8 cellular contexts compared by ENCODE assay signal in genomic region chr4:184733654-184734524, GRCh38. TPM values are rescaled to one million over a fixed set of nuclear protein-coding genes. Genes with fewer than 3 reads are reported as not detected.
DNase-seq lines count a peak whose midpoint lies in the region; ATAC-seq and TF ChIP-seq lines count a peak whose summit lies in the region.

A gene with protein sequence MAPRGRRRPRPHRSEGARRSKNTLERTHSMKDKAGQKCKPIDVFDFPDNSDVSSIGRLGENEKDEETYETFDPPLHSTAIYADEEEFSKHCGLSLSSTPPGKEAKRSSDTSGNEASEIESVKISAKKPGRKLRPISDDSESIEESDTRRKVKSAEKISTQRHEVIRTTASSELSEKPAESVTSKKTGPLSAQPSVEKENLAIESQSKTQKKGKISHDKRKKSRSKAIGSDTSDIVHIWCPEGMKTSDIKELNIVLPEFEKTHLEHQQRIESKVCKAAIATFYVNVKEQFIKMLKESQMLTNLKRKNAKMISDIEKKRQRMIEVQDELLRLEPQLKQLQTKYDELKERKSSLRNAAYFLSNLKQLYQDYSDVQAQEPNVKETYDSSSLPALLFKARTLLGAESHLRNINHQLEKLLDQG (minus strand): TSS chr4:184734096. CDS start chr4:184734062, 34 bp downstream.

- H3K27ac ChIP-seq in esophagus (ENCODE audit: low read depth in 2 of 2, low read length in 1 of 2): peak within 1 kb of the TSS; percentile 86 to 93

- H3K27me3 Mint-ChIP-seq in activated T-cell treated with anti-CD3 and anti-CD28 coated beads, Interleukin-2, amount 50 U/mL, for 24 hours: no peaks in the 10 kb centered on the region

- peak; percentile 95 for DNase-seq in DMS153 treated with DMSO at 0.1 percent for 48 hours (lab: John Stamatoyannopoulos, UW; ENCODE audit: unreplicated experiment)
- peak; percentile 100 for DNase-seq in KBM-7
- DNase-seq in activated T-cell treated with anti-CD3 and anti-CD28 coated beads, Interleukin-2, amount 50 U/mL, for 24 hours: peak; percentile 97
- DNase-seq in stimulated activated CD8-positive, alpha-beta memory T cell treated with anti-CD3 and anti-CD28 coated beads, Interleukin-7, amount 100 ng/mL, for 1 hour (ENCODE audit: low read depth in 2 of 2): peak; percentile 89

- peak within 1 kb of the TSS; percentile 74 for H3K9ac ChIP-seq in mucosa of stomach (ENCODE audit: low read length)

- H3K4me1 ChIP-seq in esophagus (ENCODE audit: control insufficient read depth in 2 of 2, insufficient read depth in 2 of 2, low read length in 1 of 2): peaks cover 0 to 2% of the 10 kb centered on the region in 2 donors
- H3K4me1 ChIP-seq in mucosa of stomach (ENCODE audit: control insufficient read depth, insufficient read depth, low read length): peaks cover 10% of the 10 kb centered on the region

- peaks cover 43% of the 10 kb centered on the region for H3K36me3 Mint-ChIP-seq in activated T-cell treated with anti-CD3 and anti-CD28 coated beads, Interleukin-2, amount 50 U/mL, for 24 hours (ENCODE audit: low read depth)

- H3K9me3 Mint-ChIP-seq in activated T-cell treated with anti-CD3 and anti-CD28 coated beads, Interleukin-2, amount 50 U/mL, for 24 hours: no peaks in the 10 kb centered on the region

- 0 to 1% methylated on average over 69 of the region's 69 CpGs for WGBS in esophagus, 2 donors

- H3K36me3 ChIP-seq in esophagus (ENCODE audit: control insufficient read depth in 2 of 2, insufficient read depth in 2 of 2, low read length in 1 of 2) (no peaks in the 10 kb centered on the region), mucosa of stomach (ENCODE audit: control insufficient read depth, insufficient read depth, low read length) (no peaks in the 10 kb centered on the region)

- peak within 1 kb of the TSS; percentile 98 for H3K4me3 Mint-ChIP-seq in activated T-cell treated with anti-CD3 and anti-CD28 coated beads, Interleukin-2, amount 50 U/mL, for 24 hours

- ATAC-seq in GM21717 (IDR thresholded peaks at IDR 0.05; ENCODE audit: unreplicated experiment): peak; percentile 91

- peak within 1 kb of the TSS; percentile 95 for H3K27ac Mint-ChIP-seq in activated T-cell treated with anti-CD3 and anti-CD28 coated beads, Interleukin-2, amount 50 U/mL, for 24 hours

- in situ Hi-C loops in KBM-7 (cut with MboI; ENCODE audit: low pct_unique_long_range_greater_than_20kb, low sequenced_read_pairs): loop anchor here (25.0 kb wide), 1 partner anchor 378 kb away; no protein-coding TSS in a partner anchor

- H3K9me3 ChIP-seq in esophagus (ENCODE audit: control insufficient read depth in 2 of 2, insufficient read depth in 1 of 2, low read depth in 1 of 2, low read length in 1 of 2) (no peaks in the 10 kb centered on the region), mucosa of stomach (ENCODE audit: control insufficient read depth, low read length) (no peaks in the 10 kb centered on the region)

- no peaks in the 10 kb centered on the region for H3K27me3 ChIP-seq in esophagus (ENCODE audit: control insufficient read depth in 1 of 2, insufficient read depth in 2 of 2, low read length in 2 of 2)
- H3K27me3 ChIP-seq in mucosa of stomach (ENCODE audit: control insufficient read depth, insufficient read depth, low read length): no peaks in the 10 kb centered on the region

- peak within 1 kb of the TSS; percentile 83 to 87 for H3K4me3 ChIP-seq in esophagus (ENCODE audit: low read depth in 1 of 2, low read length in 2 of 2)
- peak within 1 kb of the TSS; percentile 80 for H3K4me3 ChIP-seq in mucosa of stomach (ENCODE audit: low read length)

- H3K4me1 Mint-ChIP-seq in activated T-cell treated with anti-CD3 and anti-CD28 coated beads, Interleukin-2, amount 50 U/mL, for 24 hours (ENCODE audit: low read depth): peaks cover 23% of the 10 kb centered on the region

TF ChIP-seq in PFSK-1, 5 proteins besides CTCF, POLR2A, EP300 and RAD21:
- TF ChIP-seq SIN3A (IDR thresholded peaks at IDR 0.05; ENCODE audit: borderline replicate concordance, insufficient read depth, low read length) (peak; percentile 29; the same call in 1 of the 2 replicates), TAF1 (IDR thresholded peaks at IDR 0.05; ENCODE audit: borderline replicate concordance, insufficient read depth, low read length) (peak; percentile 72), FOXP2 (optimal IDR thresholded peaks at IDR 0.05; ENCODE audit: borderline replicate concordance, extremely low read depth, extremely low read length, insufficient read depth) (peak; percentile 92), POLR2AphosphoS5 (IDR thresholded peaks at IDR 0.05; ENCODE audit: low read depth, low read length) (peak; percentile 78)
- TF ChIP-seq, protein P1, sequence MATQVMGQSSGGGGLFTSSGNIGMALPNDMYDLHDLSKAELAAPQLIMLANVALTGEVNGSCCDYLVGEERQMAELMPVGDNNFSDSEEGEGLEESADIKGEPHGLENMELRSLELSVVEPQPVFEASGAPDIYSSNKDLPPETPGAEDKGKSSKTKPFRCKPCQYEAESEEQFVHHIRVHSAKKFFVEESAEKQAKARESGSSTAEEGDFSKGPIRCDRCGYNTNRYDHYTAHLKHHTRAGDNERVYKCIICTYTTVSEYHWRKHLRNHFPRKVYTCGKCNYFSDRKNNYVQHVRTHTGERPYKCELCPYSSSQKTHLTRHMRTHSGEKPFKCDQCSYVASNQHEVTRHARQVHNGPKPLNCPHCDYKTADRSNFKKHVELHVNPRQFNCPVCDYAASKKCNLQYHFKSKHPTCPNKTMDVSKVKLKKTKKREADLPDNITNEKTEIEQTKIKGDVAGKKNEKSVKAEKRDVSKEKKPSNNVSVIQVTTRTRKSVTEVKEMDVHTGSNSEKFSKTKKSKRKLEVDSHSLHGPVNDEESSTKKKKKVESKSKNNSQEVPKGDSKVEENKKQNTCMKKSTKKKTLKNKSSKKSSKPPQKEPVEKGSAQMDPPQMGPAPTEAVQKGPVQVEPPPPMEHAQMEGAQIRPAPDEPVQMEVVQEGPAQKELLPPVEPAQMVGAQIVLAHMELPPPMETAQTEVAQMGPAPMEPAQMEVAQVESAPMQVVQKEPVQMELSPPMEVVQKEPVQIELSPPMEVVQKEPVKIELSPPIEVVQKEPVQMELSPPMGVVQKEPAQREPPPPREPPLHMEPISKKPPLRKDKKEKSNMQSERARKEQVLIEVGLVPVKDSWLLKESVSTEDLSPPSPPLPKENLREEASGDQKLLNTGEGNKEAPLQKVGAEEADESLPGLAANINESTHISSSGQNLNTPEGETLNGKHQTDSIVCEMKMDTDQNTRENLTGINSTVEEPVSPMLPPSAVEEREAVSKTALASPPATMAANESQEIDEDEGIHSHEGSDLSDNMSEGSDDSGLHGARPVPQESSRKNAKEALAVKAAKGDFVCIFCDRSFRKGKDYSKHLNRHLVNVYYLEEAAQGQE (IDR thresholded peaks at IDR 0.05; ENCODE audit: insufficient read depth in 1 of 2, low read depth in 2 of 2, low read length in 2 of 2): 0 out of 4 replicates have a peak, but pooled peaks of 1 of the 2 experiments have one; percentile 7

RNA-seq across cellular contexts. Expression of the gene that starts here (rescaled TPM):
- polyA plus RNA-seq in PFSK-1 (2012; ENCODE audit: insufficient read length, low read depth): 7.1 TPM
- 10 to 100 TPM; 19.0 to 23.5 TPM for polyA plus RNA-seq in esophagus

Comparison
In these comparisons a context has a peak if more than half of its experiments do, and no peak if none do; other contexts are left out.
1. Peak in every context shown above with its lines: DNase-seq, ATAC-seq, H3K4me3 ChIP-seq and H3K27ac ChIP-seq.